1 cellular context compared by ENCODE assay signal in the genomic region with DNA sequence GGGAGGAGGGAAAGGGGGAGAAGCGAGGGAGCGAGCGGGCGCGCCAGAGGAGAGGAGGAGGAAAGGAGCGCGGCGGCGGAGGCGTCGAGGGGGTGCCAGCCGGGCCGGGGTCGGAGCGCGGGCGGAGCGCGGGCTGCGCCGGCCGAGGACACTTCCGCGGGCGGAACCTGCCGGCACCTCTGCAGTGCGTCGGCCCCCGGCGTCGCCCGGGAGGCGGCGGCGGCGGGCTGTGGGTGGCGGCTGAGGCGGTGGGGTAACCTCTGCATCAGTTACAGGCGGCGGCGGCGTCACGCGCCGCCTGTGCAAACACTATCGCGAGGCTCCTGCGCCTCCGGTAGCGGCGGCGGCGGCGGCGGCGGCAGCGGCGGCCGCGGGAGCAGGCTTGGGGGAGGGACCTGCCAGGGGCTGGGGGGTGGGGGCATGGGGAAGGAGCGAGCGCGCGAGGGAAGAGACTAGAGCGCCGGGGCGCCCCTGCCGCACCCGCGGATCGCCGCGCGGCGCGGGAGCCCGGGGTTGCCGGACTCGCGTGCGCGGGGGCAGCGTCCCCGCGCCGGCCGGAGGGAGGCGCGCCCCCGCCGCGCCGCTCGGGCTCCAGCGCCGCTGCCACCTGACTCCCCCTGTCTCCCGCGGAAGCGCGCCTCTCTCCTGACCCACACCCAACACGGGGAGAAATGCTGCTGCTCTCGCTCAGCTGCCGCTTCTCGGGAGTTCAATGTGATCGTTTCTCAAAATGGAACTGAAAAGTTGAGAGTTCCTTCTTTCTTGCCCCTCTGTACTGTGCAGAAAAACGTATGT.
A peak's percentile ranks its signal among the peaks of the same experiment; 100 is the strongest.
TF ChIP-seq lines count a peak whose summit lies in the region.

A gene (minus strand): TSS at position 264 of the 795 bp plus-strand sequence. CDS start 465 bp downstream, outside the sequence.

TF ChIP-seq in K562, 482 proteins besides CTCF, POLR2A, EP300 and RAD21 (continued from another document and continues in another):
- TF ChIP-seq, protein P1, sequence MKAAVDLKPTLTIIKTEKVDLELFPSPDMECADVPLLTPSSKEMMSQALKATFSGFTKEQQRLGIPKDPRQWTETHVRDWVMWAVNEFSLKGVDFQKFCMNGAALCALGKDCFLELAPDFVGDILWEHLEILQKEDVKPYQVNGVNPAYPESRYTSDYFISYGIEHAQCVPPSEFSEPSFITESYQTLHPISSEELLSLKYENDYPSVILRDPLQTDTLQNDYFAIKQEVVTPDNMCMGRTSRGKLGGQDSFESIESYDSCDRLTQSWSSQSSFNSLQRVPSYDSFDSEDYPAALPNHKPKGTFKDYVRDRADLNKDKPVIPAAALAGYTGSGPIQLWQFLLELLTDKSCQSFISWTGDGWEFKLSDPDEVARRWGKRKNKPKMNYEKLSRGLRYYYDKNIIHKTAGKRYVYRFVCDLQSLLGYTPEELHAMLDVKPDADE (conservative IDR thresholded peaks at IDR 0.05; ENCODE audit: control insufficient read depth, low read depth, low read length), result peak; percentile 43; the same call in 1 of the 2 replicates
- TF ChIP-seq PURB (CRISPR knock-in tag; IDR thresholded peaks at IDR 0.05; ENCODE audit: low read depth), result no peak
- no peak for TF ChIP-seq ZNF217 (CRISPR knock-in tag; IDR thresholded peaks at IDR 0.05)
- TF ChIP-seq FIP1L1 (IDR thresholded peaks at IDR 0.05; ENCODE audit: low read depth, low read length, poor library complexity, severe bottlenecking), result peak; percentile 80
- peak; percentile 95 for TF ChIP-seq CXXC5 (CRISPR knock-in tag; IDR thresholded peaks at IDR 0.05)
- TF ChIP-seq, protein P2, sequence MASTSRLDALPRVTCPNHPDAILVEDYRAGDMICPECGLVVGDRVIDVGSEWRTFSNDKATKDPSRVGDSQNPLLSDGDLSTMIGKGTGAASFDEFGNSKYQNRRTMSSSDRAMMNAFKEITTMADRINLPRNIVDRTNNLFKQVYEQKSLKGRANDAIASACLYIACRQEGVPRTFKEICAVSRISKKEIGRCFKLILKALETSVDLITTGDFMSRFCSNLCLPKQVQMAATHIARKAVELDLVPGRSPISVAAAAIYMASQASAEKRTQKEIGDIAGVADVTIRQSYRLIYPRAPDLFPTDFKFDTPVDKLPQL (IDR thresholded peaks at IDR 0.05; ENCODE audit: extremely low read depth, insufficient read length), result no peak
- no peak for TF ChIP-seq ARHGAP35 (IDR thresholded peaks at IDR 0.05; ENCODE audit: partially characterized antibody)
- TF ChIP-seq ZNF146 (CRISPR knock-in tag; IDR thresholded peaks at IDR 0.05; ENCODE audit: unreplicated experiment), result no peak
- TF ChIP-seq ZBTB8A (IDR thresholded peaks at IDR 0.05; ENCODE audit: partially characterized antibody), result no peak
- TF ChIP-seq, protein P3, sequence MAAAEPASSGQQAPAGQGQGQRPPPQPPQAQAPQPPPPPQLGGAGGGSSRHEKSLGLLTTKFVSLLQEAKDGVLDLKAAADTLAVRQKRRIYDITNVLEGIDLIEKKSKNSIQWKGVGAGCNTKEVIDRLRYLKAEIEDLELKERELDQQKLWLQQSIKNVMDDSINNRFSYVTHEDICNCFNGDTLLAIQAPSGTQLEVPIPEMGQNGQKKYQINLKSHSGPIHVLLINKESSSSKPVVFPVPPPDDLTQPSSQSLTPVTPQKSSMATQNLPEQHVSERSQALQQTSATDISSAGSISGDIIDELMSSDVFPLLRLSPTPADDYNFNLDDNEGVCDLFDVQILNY (CRISPR knock-in tag; IDR thresholded peaks at IDR 0.05), result no peak
- TF ChIP-seq ZC3H11A (IDR thresholded peaks at IDR 0.05; ENCODE audit: low read depth, low read length), result peak; percentile 61; the same call in 1 of the 2 replicates
- TF ChIP-seq HDAC3 (IDR thresholded peaks at IDR 0.05; ENCODE audit: borderline replicate concordance, partially characterized antibody), result no peak
- TF ChIP-seq ZNF507 (tag; conservative IDR thresholded peaks at IDR 0.05), result no peak
- peak; percentile 80; the same call in 1 of the 2 replicates for TF ChIP-seq ZNF589 (CRISPR knock-in tag; IDR thresholded peaks at IDR 0.05; ENCODE audit: low read depth)
- peak; percentile 12; the same call in 1 of the 2 replicates for TF ChIP-seq TCF3 (CRISPR knock-in tag; IDR thresholded peaks at IDR 0.05)
- no peak for TF ChIP-seq MTF1 (CRISPR knock-in tag; IDR thresholded peaks at IDR 0.05; ENCODE audit: borderline replicate concordance)
- 0 out of 2 replicates have a peak, but pooled peaks have one; percentile 41 for TF ChIP-seq HNRNPL (IDR thresholded peaks at IDR 0.05; ENCODE audit: low read depth, low read length)
- TF ChIP-seq ZEB2 (IDR thresholded peaks at IDR 0.05), result no peak
- no peak for TF ChIP-seq HIVEP1 (CRISPR knock-in tag; IDR thresholded peaks at IDR 0.05)
- TF ChIP-seq, protein P4, sequence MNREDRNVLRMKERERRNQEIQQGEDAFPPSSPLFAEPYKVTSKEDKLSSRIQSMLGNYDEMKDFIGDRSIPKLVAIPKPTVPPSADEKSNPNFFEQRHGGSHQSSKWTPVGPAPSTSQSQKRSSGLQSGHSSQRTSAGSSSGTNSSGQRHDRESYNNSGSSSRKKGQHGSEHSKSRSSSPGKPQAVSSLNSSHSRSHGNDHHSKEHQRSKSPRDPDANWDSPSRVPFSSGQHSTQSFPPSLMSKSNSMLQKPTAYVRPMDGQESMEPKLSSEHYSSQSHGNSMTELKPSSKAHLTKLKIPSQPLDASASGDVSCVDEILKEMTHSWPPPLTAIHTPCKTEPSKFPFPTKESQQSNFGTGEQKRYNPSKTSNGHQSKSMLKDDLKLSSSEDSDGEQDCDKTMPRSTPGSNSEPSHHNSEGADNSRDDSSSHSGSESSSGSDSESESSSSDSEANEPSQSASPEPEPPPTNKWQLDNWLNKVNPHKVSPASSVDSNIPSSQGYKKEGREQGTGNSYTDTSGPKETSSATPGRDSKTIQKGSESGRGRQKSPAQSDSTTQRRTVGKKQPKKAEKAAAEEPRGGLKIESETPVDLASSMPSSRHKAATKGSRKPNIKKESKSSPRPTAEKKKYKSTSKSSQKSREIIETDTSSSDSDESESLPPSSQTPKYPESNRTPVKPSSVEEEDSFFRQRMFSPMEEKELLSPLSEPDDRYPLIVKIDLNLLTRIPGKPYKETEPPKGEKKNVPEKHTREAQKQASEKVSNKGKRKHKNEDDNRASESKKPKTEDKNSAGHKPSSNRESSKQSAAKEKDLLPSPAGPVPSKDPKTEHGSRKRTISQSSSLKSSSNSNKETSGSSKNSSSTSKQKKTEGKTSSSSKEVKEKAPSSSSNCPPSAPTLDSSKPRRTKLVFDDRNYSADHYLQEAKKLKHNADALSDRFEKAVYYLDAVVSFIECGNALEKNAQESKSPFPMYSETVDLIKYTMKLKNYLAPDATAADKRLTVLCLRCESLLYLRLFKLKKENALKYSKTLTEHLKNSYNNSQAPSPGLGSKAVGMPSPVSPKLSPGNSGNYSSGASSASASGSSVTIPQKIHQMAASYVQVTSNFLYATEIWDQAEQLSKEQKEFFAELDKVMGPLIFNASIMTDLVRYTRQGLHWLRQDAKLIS (CRISPR knock-in tag; IDR thresholded peaks at IDR 0.05), result peak; percentile 81; the same call in 1 of the 2 replicates
- peak; percentile 28 for TF ChIP-seq ASH1L (IDR thresholded peaks at IDR 0.05; ENCODE audit: borderline replicate concordance, low read depth, partially characterized antibody)
- TF ChIP-seq, protein P5, sequence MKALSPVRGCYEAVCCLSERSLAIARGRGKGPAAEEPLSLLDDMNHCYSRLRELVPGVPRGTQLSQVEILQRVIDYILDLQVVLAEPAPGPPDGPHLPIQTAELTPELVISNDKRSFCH (CRISPR knock-in tag; IDR thresholded peaks at IDR 0.05), result no peak
- TF ChIP-seq, protein P5 (tag; IDR thresholded peaks at IDR 0.05), result peak; percentile 45
- peak; percentile 29 for TF ChIP-seq GTF2E2 (tag; IDR thresholded peaks at IDR 0.05)
- TF ChIP-seq KLF16 (IDR thresholded peaks at IDR 0.05), result no peak
- no peak for TF ChIP-seq ZNF174 (CRISPR knock-in tag; IDR thresholded peaks at IDR 0.05)
- TF ChIP-seq, protein P6, sequence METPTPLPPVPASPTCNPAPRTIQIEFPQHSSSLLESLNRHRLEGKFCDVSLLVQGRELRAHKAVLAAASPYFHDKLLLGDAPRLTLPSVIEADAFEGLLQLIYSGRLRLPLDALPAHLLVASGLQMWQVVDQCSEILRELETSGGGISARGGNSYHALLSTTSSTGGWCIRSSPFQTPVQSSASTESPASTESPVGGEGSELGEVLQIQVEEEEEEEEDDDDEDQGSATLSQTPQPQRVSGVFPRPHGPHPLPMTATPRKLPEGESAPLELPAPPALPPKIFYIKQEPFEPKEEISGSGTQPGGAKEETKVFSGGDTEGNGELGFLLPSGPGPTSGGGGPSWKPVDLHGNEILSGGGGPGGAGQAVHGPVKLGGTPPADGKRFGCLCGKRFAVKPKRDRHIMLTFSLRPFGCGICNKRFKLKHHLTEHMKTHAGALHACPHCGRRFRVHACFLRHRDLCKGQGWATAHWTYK (CRISPR knock-in tag; IDR thresholded peaks at IDR 0.05), result 0 out of 2 replicates have a peak, but pooled peaks have one; percentile 57
- TF ChIP-seq CBX8 (IDR thresholded peaks at IDR 0.05; ENCODE audit: borderline replicate concordance, extremely low read depth, low read depth, low read length, poor library complexity, severe bottlenecking), result no peak
- no peak for TF ChIP-seq GATA2 (CRISPR knock-in tag; IDR thresholded peaks at IDR 0.05)
- TF ChIP-seq ZNF644 (tag; IDR thresholded peaks at IDR 0.05; ENCODE audit: low read depth), result peak; percentile 88
- TF ChIP-seq, protein P7, sequence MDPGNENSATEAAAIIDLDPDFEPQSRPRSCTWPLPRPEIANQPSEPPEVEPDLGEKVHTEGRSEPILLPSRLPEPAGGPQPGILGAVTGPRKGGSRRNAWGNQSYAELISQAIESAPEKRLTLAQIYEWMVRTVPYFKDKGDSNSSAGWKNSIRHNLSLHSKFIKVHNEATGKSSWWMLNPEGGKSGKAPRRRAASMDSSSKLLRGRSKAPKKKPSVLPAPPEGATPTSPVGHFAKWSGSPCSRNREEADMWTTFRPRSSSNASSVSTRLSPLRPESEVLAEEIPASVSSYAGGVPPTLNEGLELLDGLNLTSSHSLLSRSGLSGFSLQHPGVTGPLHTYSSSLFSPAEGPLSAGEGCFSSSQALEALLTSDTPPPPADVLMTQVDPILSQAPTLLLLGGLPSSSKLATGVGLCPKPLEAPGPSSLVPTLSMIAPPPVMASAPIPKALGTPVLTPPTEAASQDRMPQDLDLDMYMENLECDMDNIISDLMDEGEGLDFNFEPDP (CRISPR knock-in tag; IDR thresholded peaks at IDR 0.05), result 0 out of 2 replicates have a peak, but pooled peaks have one; percentile 48
- TF ChIP-seq KAT2B (IDR thresholded peaks at IDR 0.05; ENCODE audit: low read depth, low read length), result no peak
- no peak for TF ChIP-seq TEAD2 (tag; IDR thresholded peaks at IDR 0.05)
- no peak for TF ChIP-seq ZNF830 (CRISPR knock-in tag; IDR thresholded peaks at IDR 0.05)
- TF ChIP-seq NFXL1 (CRISPR knock-in tag; IDR thresholded peaks at IDR 0.05), result no peak
- TF ChIP-seq, protein P8, sequence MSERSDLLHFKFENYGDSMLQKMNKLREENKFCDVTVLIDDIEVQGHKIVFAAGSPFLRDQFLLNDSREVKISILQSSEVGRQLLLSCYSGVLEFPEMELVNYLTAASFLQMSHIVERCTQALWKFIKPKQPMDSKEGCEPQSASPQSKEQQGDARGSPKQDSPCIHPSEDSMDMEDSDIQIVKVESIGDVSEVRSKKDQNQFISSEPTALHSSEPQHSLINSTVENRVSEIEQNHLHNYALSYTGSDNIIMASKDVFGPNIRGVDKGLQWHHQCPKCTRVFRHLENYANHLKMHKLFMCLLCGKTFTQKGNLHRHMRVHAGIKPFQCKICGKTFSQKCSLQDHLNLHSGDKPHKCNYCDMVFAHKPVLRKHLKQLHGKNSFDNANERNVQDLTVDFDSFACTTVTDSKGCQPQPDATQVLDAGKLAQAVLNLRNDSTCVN (CRISPR knock-in tag; IDR thresholded peaks at IDR 0.05), result 0 out of 2 replicates have a peak, but pooled peaks have one; percentile 52
- no peak for TF ChIP-seq STAG1 (CRISPR knock-in tag; IDR thresholded peaks at IDR 0.05; ENCODE audit: borderline replicate concordance)
- no peak for TF ChIP-seq ZNF561 (CRISPR knock-in tag; conservative IDR thresholded peaks at IDR 0.05)
- no peak for TF ChIP-seq SETDB1 (IDR thresholded peaks at IDR 0.05; ENCODE audit: low read length)
- TF ChIP-seq THRAP3 (IDR thresholded peaks at IDR 0.05; ENCODE audit: borderline replicate concordance), result no peak
- TF ChIP-seq MCM2 (IDR thresholded peaks at IDR 0.05; ENCODE audit: low read depth), result no peak
- peak; percentile 41 for TF ChIP-seq CHD1 (IDR thresholded peaks at IDR 0.05; ENCODE audit: low read length)
- TF ChIP-seq HLTF (IDR thresholded peaks at IDR 0.05), result no peak
- TF ChIP-seq EHMT2 (IDR thresholded peaks at IDR 0.05), result no peak
- peak; percentile 73 for TF ChIP-seq SIN3B (IDR thresholded peaks at IDR 0.05; ENCODE audit: low read depth)
- no peak for TF ChIP-seq MAFK (IDR thresholded peaks at IDR 0.05; ENCODE audit: low read length)
- TF ChIP-seq ZNF121 (CRISPR knock-in tag; conservative IDR thresholded peaks at IDR 0.05), result no peak
- TF ChIP-seq RBBP5 (IDR thresholded peaks at IDR 0.05; ENCODE audit: borderline replicate concordance, insufficient read depth, low read length, poor library complexity, severe bottlenecking), result peak; percentile 86
- TF ChIP-seq, protein P9, sequence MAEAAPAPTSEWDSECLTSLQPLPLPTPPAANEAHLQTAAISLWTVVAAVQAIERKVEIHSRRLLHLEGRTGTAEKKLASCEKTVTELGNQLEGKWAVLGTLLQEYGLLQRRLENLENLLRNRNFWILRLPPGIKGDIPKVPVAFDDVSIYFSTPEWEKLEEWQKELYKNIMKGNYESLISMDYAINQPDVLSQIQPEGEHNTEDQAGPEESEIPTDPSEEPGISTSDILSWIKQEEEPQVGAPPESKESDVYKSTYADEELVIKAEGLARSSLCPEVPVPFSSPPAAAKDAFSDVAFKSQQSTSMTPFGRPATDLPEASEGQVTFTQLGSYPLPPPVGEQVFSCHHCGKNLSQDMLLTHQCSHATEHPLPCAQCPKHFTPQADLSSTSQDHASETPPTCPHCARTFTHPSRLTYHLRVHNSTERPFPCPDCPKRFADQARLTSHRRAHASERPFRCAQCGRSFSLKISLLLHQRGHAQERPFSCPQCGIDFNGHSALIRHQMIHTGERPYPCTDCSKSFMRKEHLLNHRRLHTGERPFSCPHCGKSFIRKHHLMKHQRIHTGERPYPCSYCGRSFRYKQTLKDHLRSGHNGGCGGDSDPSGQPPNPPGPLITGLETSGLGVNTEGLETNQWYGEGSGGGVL (CRISPR knock-in tag; IDR thresholded peaks at IDR 0.05), result no peak
- peak in 1 of 3 experiments; percentile 61 for TF ChIP-seq YY1 (IDR thresholded peaks at IDR 0.05; ENCODE audit: borderline replicate concordance in 1 of 3, control insufficient read depth in 1 of 3, extremely low read depth in 1 of 3, insufficient read depth in 3 of 3, insufficient read length in 1 of 3, insufficient replicate concordance in 2 of 3, low read depth in 1 of 3, low read length in 2 of 3)
